Comparison of ENCODE assay signal across 19 cellular contexts in genomic region chr11:110828086-110828485, GRCh38.
A peak's percentile ranks its signal among the peaks of the same experiment; 100 is the strongest.
DNase-seq lines count a peak whose midpoint lies in the region; TF ChIP-seq lines count a peak whose summit lies in the region.
"Had no signal": no experiment of that assay in that cellular context is flagged by ENCODE, and none has a peak within 500 bp of the region (broad histone marks: within the 10 kb centered on the region; RNA-seq: fewer than 3 reads in every experiment).

No MANE protein-coding gene starts in this region.

- no peak overlapping the region for H3K4me3 ChIP-seq in AG10803 (ENCODE audit: low read length)
- H3K4me3 ChIP-seq in astrocyte of the cerebellum (ENCODE audit: low read depth, low read length), result no peak overlapping the region
- H3K4me3 ChIP-seq in fibroblast of mammary gland (ENCODE audit: control insufficient read depth, low read depth, low read length), result no peak overlapping the region
- H3K4me3 ChIP-seq: BLaER1 treated with 17β-estradiol and CSF1 and Interleukin-3, amounts not matched to agents 10 nM and 100 nM; GM23248 had no signal

- TF ChIP-seq CTCF in AG10803 (conservative IDR thresholded peaks at IDR 0.05; ENCODE audit: low read length) (no peak), astrocyte of the cerebellum (IDR thresholded peaks at IDR 0.05; ENCODE audit: low read depth, low read length, missing control alignments) (no peak), fibroblast of mammary gland (conservative IDR thresholded peaks at IDR 0.05; ENCODE audit: control insufficient read depth, insufficient read depth, low read depth, low read length) (no peak)

- DNase-seq in AG10803 (ENCODE audit: low read depth) (peak; percentile 5), NCI-H226 (peak; percentile 61), astrocyte of the cerebellum (ENCODE audit: low read depth) (peak; percentile 35), fibroblast of mammary gland (ENCODE audit: low read depth) (peak; percentile 30), NCI-H524 treated with DMSO at 0.1 percent for 48 hours (lab: John Stamatoyannopoulos, UW) (no peak), NCI-H2196 treated with DMSO at 0.1 percent for 48 hours (lab: John Stamatoyannopoulos, UW; ENCODE audit: unreplicated experiment) (no peak), NCI-H510A treated with DMSO at 0.1 percent for 48 hours (lab: John Stamatoyannopoulos, UW) (no peak), EL (no peak)
- DNase-seq: AML-193; BE2C; CD4-positive, alpha-beta T cell; CD8-positive, alpha-beta memory T cell; DMS 273 treated with DMSO at 0.1 percent for 48 hours; DMS79; GF-D8; GM23248; H7; HCEC 1CT had no signal

- in situ Hi-C loops in astrocyte of the cerebellum (cut with HindIII; ENCODE audit: low sequenced_read_pairs), result no loop called here

Comparison
In these comparisons a context has a peak if more than half of its experiments do, and no peak if none do; other contexts are left out.
1. DNase-seq: peak in AG10803 (single experiment), NCI-H226 (single experiment), astrocyte of the cerebellum (single experiment) and fibroblast of mammary gland (single experiment); none in NCI-H524 treated with DMSO at 0.1 percent for 48 hours (single experiment), NCI-H2196 treated with DMSO at 0.1 percent for 48 hours (single experiment), NCI-H510A treated with DMSO at 0.1 percent for 48 hours (single experiment) and EL (single experiment).